ENCODE assay signal across 13 cellular contexts in the genomic region with DNA sequence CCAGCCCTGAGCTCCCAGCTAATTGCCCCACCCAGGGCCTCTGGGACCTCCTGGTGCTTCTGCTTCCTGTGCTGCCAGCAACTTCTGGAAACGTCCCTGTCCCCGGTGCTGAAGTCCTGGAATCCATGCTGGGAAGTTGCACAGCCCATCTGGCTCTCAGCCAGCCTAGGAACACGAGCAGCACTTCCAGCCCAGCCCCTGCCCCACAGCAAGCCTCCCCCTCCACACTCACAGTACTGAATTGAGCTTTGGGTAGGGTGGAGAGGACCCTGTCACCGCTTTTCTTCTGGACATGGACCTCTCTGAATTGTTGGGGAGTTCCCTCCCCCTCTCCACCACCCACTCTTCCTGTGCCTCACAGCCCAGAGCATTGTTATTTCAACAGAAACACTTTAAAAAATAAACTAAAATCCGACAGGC. TPM values are rescaled to one million over a fixed set of nuclear protein-coding genes. Genes with fewer than 3 reads are reported as not detected.
DNase-seq lines count a peak whose midpoint lies in the region; ATAC-seq and TF ChIP-seq lines count a peak whose summit lies in the region.
"Not testable (repeated sequence)": the region's sequence is repeated elsewhere in the genome, so short reads cannot be mapped to it uniquely, and the experiment has no call there.
"Had no signal": no experiment of that assay in that cellular context is flagged by ENCODE, and none has a peak within 500 bp of the region (broad histone marks: within the 10 kb centered on the region; RNA-seq: fewer than 3 reads in every experiment).

No MANE protein-coding gene starts in this region.

- H3K79me2 ChIP-seq in neural progenitor cell (ENCODE audit: low read depth) = not testable (repeated sequence)

- H3K27me3 Mint-ChIP-seq in neural progenitor cell (ENCODE audit: insufficient read depth, low read depth) = peaks cover 71% of the 10 kb centered on the region

- not testable (repeated sequence) for H3K36me3 Mint-ChIP-seq in neural progenitor cell

- H3K27me3 ChIP-seq in brain microvascular endothelial cell (replicated peaks) (peaks cover 44% of the 10 kb centered on the region), neural progenitor cell (peaks cover 92% of the 10 kb centered on the region)

- intact Hi-C loops in left colon (cut with DNase I, micrococcal nuclease) = not testable (repeated sequence)

- peak overlapping the region; percentile 55 for H3K27ac ChIP-seq in 22Rv1
- not testable (repeated sequence) for H3K27ac ChIP-seq in brain microvascular endothelial cell, neural progenitor cell

- not testable (repeated sequence) for TF ChIP-seq CTCF in 22Rv1 (IDR thresholded peaks at IDR 0.05); NB4 (IDR thresholded peaks at IDR 0.05; ENCODE audit: low read depth, low read length); brain microvascular endothelial cell (IDR thresholded peaks at IDR 0.05; ENCODE audit: low read depth, low read length, missing control alignments); fibroblast of the aortic adventitia (IDR thresholded peaks at IDR 0.05; ENCODE audit: insufficient read depth, low read length); neural progenitor cell (IDR thresholded peaks at IDR 0.05)

- peak overlapping the region; percentile 37 for H3K27ac Mint-ChIP-seq in neural progenitor cell

- H3K9me3 Mint-ChIP-seq in neural progenitor cell = not testable (repeated sequence)

- H3K36me3 ChIP-seq in brain microvascular endothelial cell (replicated peaks); neural progenitor cell: not testable (repeated sequence)

- H3K4me3 ChIP-seq in NB4 (ENCODE audit: low read depth, low read length); brain microvascular endothelial cell (ENCODE audit: low read depth, low read length); fibroblast of the aortic adventitia (ENCODE audit: low read depth, low read length); neural progenitor cell: not testable (repeated sequence)

- ATAC-seq in SK-N-SH treated with all-trans-retinoic acid at 6 μM for 48 hours = peak; percentile 60
- peak; percentile 72 for ATAC-seq in left colon

- H2AFZ ChIP-seq in neural progenitor cell (replicated peaks) = not testable (repeated sequence)

- H4K20me1 ChIP-seq in neural progenitor cell (ENCODE audit: low read depth) = peaks cover 73% of the 10 kb centered on the region

- in situ Hi-C loops in brain microvascular endothelial cell (cut with HindIII; ENCODE audit: low pct_ligation_motif_present, low sequenced_read_pairs) = not testable (repeated sequence)

- H3K4me1 Mint-ChIP-seq in neural progenitor cell = not testable (repeated sequence)

- DNase-seq in HCEC 1CT (peak; percentile 3), NB4 (ENCODE audit: low read depth) (peak; percentile 36), brain microvascular endothelial cell (peak; percentile 40), fibroblast of the aortic adventitia (ENCODE audit: low read depth) (peak; percentile 23), left colon (peak in 1 of 2 donors; percentile 25), neural progenitor cell (ENCODE audit: low spot score) (peak; percentile 52)

- not testable (repeated sequence) for TF ChIP-seq POLR2A in NB4 (IDR thresholded peaks at IDR 0.05; ENCODE audit: extremely low read depth, insufficient read length)

- not testable (repeated sequence) for H3F3A ChIP-seq in neural progenitor cell (ENCODE audit: low read depth)

- H3K4me1 ChIP-seq in neural progenitor cell = peaks cover 11% of the 10 kb centered on the region

- H3K9me3 ChIP-seq in neural progenitor cell (ENCODE audit: low read depth) = not testable (repeated sequence)

- H3K4me2 ChIP-seq in neural progenitor cell = not testable (repeated sequence)

- H3K4me3 Mint-ChIP-seq in neural progenitor cell = not testable (repeated sequence)

- H3K9ac ChIP-seq in neural progenitor cell = not testable (repeated sequence)

RNA-seq across cellular contexts. Expression of a gene that starts 2.6 kb away (rescaled TPM):
- total RNA-seq in fibroblast of the aortic adventitia (ENCODE audit: low replicate concordance) = not detected in 2 replicates
- total RNA-seq in left colon = 10 to 100 TPM in 1 of 2 donors, 1 to 10 TPM in 1; 4.9 to 14.0 TPM
- total RNA-seq in neural progenitor cell (ENCODE audit: low replicate concordance) = not detected in 2 replicates
- total RNA-seq: LHCN-M2 had no signal

RNA-seq across cellular contexts. Expression of a gene that starts 4.3 kb away (rescaled TPM):
- total RNA-seq in fibroblast of the aortic adventitia (ENCODE audit: low replicate concordance) (not detected in 2 replicates), left colon (not detected), neural progenitor cell (ENCODE audit: low replicate concordance) (not detected in 2 replicates)
- total RNA-seq: activated CD4-positive, alpha-beta T cell treated with anti-CD3 and anti-CD28 coated beads, Interleukin-2, amount 10 ng/mL, durations not matched to agents 7 days and 5 days; LHCN-M2; T-cell had no signal

RNA-seq across cellular contexts. Expression of a gene that starts 6.4 kb away (rescaled TPM):
- not detected in 2 replicates for total RNA-seq in fibroblast of the aortic adventitia (ENCODE audit: low replicate concordance)
- total RNA-seq in left colon = 10 to 100 TPM in 1 of 2 donors, 1 to 10 TPM in 1; 2.4 to 20.8 TPM
- not detected in 2 replicates for total RNA-seq in neural progenitor cell (ENCODE audit: low replicate concordance)
- total RNA-seq: activated CD4-positive, alpha-beta T cell treated with anti-CD3 and anti-CD28 coated beads, Interleukin-2, amount 10 ng/mL, durations not matched to agents 7 days and 5 days; LHCN-M2 had no signal

RNA-seq across cellular contexts. Expression of a gene that starts 10.2 kb away (rescaled TPM):
- total RNA-seq in fibroblast of the aortic adventitia (ENCODE audit: low replicate concordance) (0.63 TPM in 1 of 2 replicates, not detected in the other), left colon (not detected), neural progenitor cell (ENCODE audit: low replicate concordance) (3.8 TPM in 1 of 2 replicates, not detected in the other)
- total RNA-seq: activated CD4-positive, alpha-beta T cell treated with anti-CD3 and anti-CD28 coated beads, Interleukin-2, amount 10 ng/mL, durations not matched to agents 7 days and 5 days; T-cell; urinary bladder had no signal

RNA-seq across cellular contexts. Expression of a gene that starts 17.7 kb away (rescaled TPM):
- total RNA-seq in fibroblast of the aortic adventitia (ENCODE audit: low replicate concordance) = not detected in 2 replicates
- total RNA-seq in left colon = not detected
- total RNA-seq in neural progenitor cell (ENCODE audit: low replicate concordance) = not detected in 2 replicates
- total RNA-seq: activated CD4-positive, alpha-beta T cell treated with anti-CD3 and anti-CD28 coated beads, Interleukin-2, amount 10 ng/mL, durations not matched to agents 7 days and 5 days; frontal cortex; LHCN-M2 had no signal
